1 cellular context compared by ENCODE assay signal in genomic region chr3:43616034-43616433, GRCh38.
A peak's percentile ranks its signal among the peaks of the same experiment; 100 is the strongest.
TF ChIP-seq lines count a peak whose summit lies in the region.

No MANE protein-coding gene starts in this region.

TF ChIP-seq in K562, 482 proteins besides CTCF, POLR2A, EP300 and RAD21 (continued from another document):
- no peak for TF ChIP-seq CHCHD3 (CRISPR knock-in tag; IDR thresholded peaks at IDR 0.05)
- TF ChIP-seq ARID1B (IDR thresholded peaks at IDR 0.05) = peak; percentile 41
- peak; percentile 74 for TF ChIP-seq ZNF316 (IDR thresholded peaks at IDR 0.05)
- no peak for TF ChIP-seq E2F5 (CRISPR knock-in tag; IDR thresholded peaks at IDR 0.05)
- TF ChIP-seq PCBP1 (IDR thresholded peaks at IDR 0.05; ENCODE audit: low read depth, low read length, poor library complexity, severe bottlenecking) = no peak
